Comparison of ENCODE assay signal across 8 cellular contexts in the genomic region with DNA sequence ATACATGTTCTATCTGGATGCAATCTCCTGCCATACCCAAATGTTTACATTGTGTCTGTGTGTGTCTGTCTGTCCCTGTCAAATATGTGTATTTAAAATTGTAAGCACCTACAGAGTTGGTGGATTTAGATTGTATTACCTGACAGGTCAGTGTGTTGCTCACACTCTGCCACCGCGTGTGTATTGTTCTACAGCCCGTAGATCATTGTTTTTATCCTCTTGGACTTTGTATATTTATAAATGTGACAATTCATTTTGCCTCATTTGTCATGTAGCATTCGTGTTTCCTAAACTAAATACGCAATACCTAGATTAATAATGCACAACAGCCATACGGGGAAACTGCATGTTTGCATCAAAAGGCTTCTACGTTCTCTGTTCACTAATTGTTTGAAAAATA. TPM values are rescaled to one million over a fixed set of nuclear protein-coding genes. Genes with fewer than 3 reads are reported as not detected.
DNase-seq lines count a peak whose midpoint lies in the region; ATAC-seq and TF ChIP-seq lines count a peak whose summit lies in the region.

No MANE protein-coding gene starts in this region.

- no peak for DNase-seq in heart right ventricle
- DNase-seq in Right ventricle myocardium superior = no peak
- DNase-seq in astrocyte of the spinal cord (ENCODE audit: low read depth, low spot score) = no peak
- peak; percentile 17 for DNase-seq in medulla oblongata (ENCODE audit: extremely low spot score)
- DNase-seq in vagina (ENCODE audit: extremely low spot score in 2 of 2) = no peak
- DNase-seq in NCI-H1436 (lab: John Stamatoyannopoulos, UW) = no peak
- DNase-seq in cortex of kidney (lab: John Stamatoyannopoulos, UW) = no peak

- H3K36me3 ChIP-seq in heart right ventricle = peaks cover 0 to 10% (median 0%) of the 10 kb centered on the region in 9 donors
- H3K36me3 ChIP-seq in vagina = no peaks in the 10 kb centered on the region

- H3K9me3 ChIP-seq in heart right ventricle (no peaks in the 10 kb centered on the region), vagina (no peaks in the 10 kb centered on the region)

- peaks cover 0 to under 1% (median 0%) of the 10 kb centered on the region in 7 donors for H3K27me3 ChIP-seq in heart right ventricle
- no peaks in the 10 kb centered on the region for H3K27me3 ChIP-seq in vagina

- 8 to 11% methylated on average over 7 of the region's 7 CpGs for WGBS in heart right ventricle, 2 donors

- H3K4me3 ChIP-seq in heart right ventricle = peak overlapping the region; percentile 36 to 76 (median 66)
- peak overlapping the region; percentile 88 for H3K4me3 ChIP-seq in astrocyte of the spinal cord (ENCODE audit: low read depth, low read length)
- peak overlapping the region; percentile 46 to 75 for H3K4me3 ChIP-seq in vagina

- TF ChIP-seq POLR2A in vagina (IDR thresholded peaks at IDR 0.05) = no peak

- ATAC-seq in heart right ventricle = no peak
- no peak for ATAC-seq in Right ventricle myocardium superior (ENCODE audit: poor library complexity)
- no peak for ATAC-seq in GM21423 (IDR thresholded peaks at IDR 0.05; ENCODE audit: unreplicated experiment)

- H3K27ac ChIP-seq in heart right ventricle (peak overlapping the region; percentile 79 to 95 (median 91)), vagina (peak overlapping the region; percentile 89)

- peaks cover 0 to 17% (median 10%) of the 10 kb centered on the region in 9 donors for H3K4me1 ChIP-seq in heart right ventricle
- H3K4me1 ChIP-seq in vagina = peaks cover 11% of the 10 kb centered on the region

- intact Hi-C loops in heart right ventricle (cut with DNase I) = loop anchor here in 7 of 10 donors (1.0 to 5.0 kb wide), 4 partner anchors 45 to 163 kb away; a partner anchor contains a TSS
- intact Hi-C loops in Right ventricle myocardium superior (cut with DNase I) = loop anchor here (5.0 kb wide), 1 partner anchor 160 kb away; a partner anchor contains a TSS
- intact Hi-C loops in vagina (cut with DNase I) = loop anchor here (5.0 kb wide), 1 partner anchor 160 kb away; a partner anchor contains a TSS

- TF ChIP-seq CTCF in heart right ventricle (IDR thresholded peaks at IDR 0.05) (no peak), astrocyte of the spinal cord (IDR thresholded peaks at IDR 0.05; ENCODE audit: low read depth, low read length) (no peak), vagina (IDR thresholded peaks at IDR 0.05) (no peak)

- in situ Hi-C loops in astrocyte of the spinal cord (cut with HindIII; ENCODE audit: low sequenced_read_pairs) = no loop called here

RNA-seq across cellular contexts. Expression of a gene that starts 0.6 kb away (rescaled TPM):
- total RNA-seq in heart right ventricle = 1 to 10 TPM; 1.8 to 4.6 (median 3.5) TPM
- polyA plus RNA-seq in heart right ventricle = 1 to 10 TPM; 1.1 to 2.1 TPM
- total RNA-seq in Right ventricle myocardium superior = 2.9 TPM
- 0.74 TPM for total RNA-seq in vagina

RNA-seq across cellular contexts. Expression of a gene that starts 45.0 kb away (rescaled TPM):
- 100 to 1,000 TPM in 1 of 10 donors, 10 to 100 TPM in 9; 42.7 to 100 (median 66.2) TPM for total RNA-seq in heart right ventricle
- 1 to 10 TPM; 8.2 to 8.9 TPM for polyA plus RNA-seq in heart right ventricle
- 47.7 TPM for total RNA-seq in Right ventricle myocardium superior
- total RNA-seq in vagina = 4.4 TPM
